Comparison of ENCODE assay signal across 13 cellular contexts in the genomic region with DNA sequence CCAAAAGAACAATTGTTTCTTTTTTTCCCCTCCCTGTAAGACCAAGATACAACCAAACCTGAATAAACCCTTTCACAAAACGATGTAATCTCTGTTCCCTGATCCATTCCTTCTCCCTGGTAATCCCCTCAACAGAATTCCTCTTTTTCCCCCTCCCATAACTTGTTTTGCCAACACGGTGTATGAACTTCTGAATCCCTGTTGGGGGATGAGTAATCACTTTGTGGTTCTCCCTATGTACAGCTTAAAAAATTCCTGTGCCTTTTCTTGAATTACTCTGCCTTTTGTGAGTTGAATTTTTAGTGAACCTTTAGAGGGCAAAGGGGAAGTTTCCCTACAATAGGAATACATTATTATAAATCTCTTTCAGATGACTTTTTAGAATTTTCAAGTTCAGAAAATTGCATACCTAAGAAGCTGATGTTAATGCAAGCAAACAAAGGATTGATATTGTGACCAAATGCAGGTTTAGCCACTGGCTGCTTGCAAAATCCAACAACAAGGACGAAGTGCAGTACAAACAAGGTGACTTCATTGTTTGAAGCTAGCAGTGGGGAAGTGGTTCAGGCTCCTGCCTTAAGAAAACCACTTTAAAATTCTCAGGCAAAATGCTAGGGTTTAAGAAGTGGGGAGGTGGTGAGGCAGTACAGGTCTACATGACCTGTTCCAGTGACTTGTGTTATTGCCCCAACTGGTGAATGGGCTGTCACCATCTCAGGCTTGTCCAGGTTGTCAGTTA. TPM values are rescaled to one million over a fixed set of nuclear protein-coding genes. Genes with fewer than 3 reads are reported as not detected.
DNase-seq lines count a peak whose midpoint lies in the region; ATAC-seq and TF ChIP-seq lines count a peak whose summit lies in the region.
"Had no signal": no experiment of that assay in that cellular context is flagged by ENCODE, and none has a peak within 500 bp of the region (broad histone marks: within the 10 kb centered on the region; RNA-seq: fewer than 3 reads in every experiment).

No MANE protein-coding gene starts in this region.

- H2BK120ac ChIP-seq in trophoblast cell (ENCODE audit: insufficient read depth, low read length, poor library complexity): peak overlapping the region; percentile 97

- H3K79me2 ChIP-seq in trophoblast cell (ENCODE audit: control insufficient read depth, insufficient read depth, low read length, poor library complexity): no peaks in the 10 kb centered on the region

- H3K27me3 ChIP-seq in SJSA1 (replicated peaks) (no peaks in the 10 kb centered on the region), trophoblast cell (ENCODE audit: insufficient read depth, low read length) (no peaks in the 10 kb centered on the region)

- H3K4ac ChIP-seq in trophoblast cell (ENCODE audit: low read depth, low read length): peak overlapping the region; percentile 89

- no peak for ATAC-seq in GM18519 (IDR thresholded peaks at IDR 0.05; ENCODE audit: low FRiP score, unreplicated experiment)
- ATAC-seq: sciatic nerve had no signal

- no peak overlapping the region for H3K4me2 ChIP-seq in trophoblast cell (ENCODE audit: low read length)

- no peak overlapping the region for H3K4me3 ChIP-seq in SJSA1
- no peak overlapping the region for H3K4me3 ChIP-seq in fibroblast of mammary gland (ENCODE audit: control insufficient read depth, low read depth, low read length)
- no peak overlapping the region for H3K4me3 ChIP-seq in trophoblast cell (ENCODE audit: low read depth, low read length)

- WGBS in trophoblast cell (ENCODE audit: extremely low coverage, insufficient coverage, insufficient read length): no CpG with 5 or more reads among the region's 3 CpGs

- intact Hi-C loops in posterior vena cava (cut with DNase I): no loop called here

- peak overlapping the region; percentile 63 for H4K12ac ChIP-seq in trophoblast cell (ENCODE audit: low read depth, low read length)

- TF ChIP-seq CTCF in fibroblast of mammary gland (conservative IDR thresholded peaks at IDR 0.05; ENCODE audit: control insufficient read depth, insufficient read depth, low read depth, low read length): no peak

- no peak overlapping the region for H3K23ac ChIP-seq in trophoblast cell (ENCODE audit: low read length)

- H3K27ac ChIP-seq in SJSA1: peak overlapping the region; percentile 76
- peak overlapping the region; percentile 92 for H3K27ac ChIP-seq in trophoblast cell (ENCODE audit: low read depth, low read length)

- peak overlapping the region; percentile 89 for H2BK5ac ChIP-seq in trophoblast cell (ENCODE audit: low read depth, low read length, poor library complexity)

- peak; percentile 33 for DNase-seq in GM03348 (ENCODE audit: low spot score)
- peak in 1 of 2 experiments; percentile 71 for DNase-seq in SJSA1 (ENCODE audit: low read depth in 1 of 2, low spot score in 2 of 2)
- peak; percentile 72 for DNase-seq in fibroblast of mammary gland (ENCODE audit: low read depth)
- no peak for DNase-seq in trophoblast cell
- DNase-seq in posterior vena cava (ENCODE audit: low spot score): no peak
- DNase-seq in SIG-M5 treated with dmso at 0.1 percent for 504 hours (lab: John Stamatoyannopoulos, UW; ENCODE audit: unreplicated experiment): no peak
- DNase-seq in activated CD4-positive, CD25-positive, alpha-beta regulatory T cell (lab: John Stamatoyannopoulos, UW): no peak
- DNase-seq: activated CD4-positive, alpha-beta T cell treated with anti-CD3 and anti-CD28 coated beads for 48 hours; cerebellar nuclear complex; Karpas-422; NCI-H2107 had no signal

- H2AFZ ChIP-seq in trophoblast cell (ENCODE audit: insufficient read depth, low read length, poor library complexity): peak overlapping the region; percentile 17

- peak overlapping the region; percentile 80 for H3K18ac ChIP-seq in trophoblast cell (ENCODE audit: low read length)

- peak overlapping the region; percentile 81 for H4K8ac ChIP-seq in trophoblast cell (ENCODE audit: low read depth, low read length)

- H3K9me3 ChIP-seq in SJSA1 (replicated peaks) (no peaks in the 10 kb centered on the region), trophoblast cell (ENCODE audit: insufficient read depth, low read depth, low read length) (no peaks in the 10 kb centered on the region)

- peaks cover 43% of the 10 kb centered on the region for H3K4me1 ChIP-seq in SJSA1 (replicated peaks)
- H3K4me1 ChIP-seq in trophoblast cell (ENCODE audit: control insufficient read depth in 1 of 2, insufficient read depth in 2 of 2, low read length in 2 of 2): peaks cover 4 to 10% of the 10 kb centered on the region in 2 experiments

- H2BK12ac ChIP-seq in trophoblast cell (ENCODE audit: low read length): peak overlapping the region; percentile 99

- peak overlapping the region; percentile 81 for H3K14ac ChIP-seq in trophoblast cell (ENCODE audit: low read length)

- peaks cover 28% of the 10 kb centered on the region for H3K79me1 ChIP-seq in trophoblast cell (ENCODE audit: low read length)

- H2AK5ac ChIP-seq in trophoblast cell (ENCODE audit: low read length): peak overlapping the region; percentile 96

- peak overlapping the region; percentile 93 for H4K91ac ChIP-seq in trophoblast cell (ENCODE audit: low read depth, low read length)

- no peak overlapping the region for H3K9ac ChIP-seq in trophoblast cell (ENCODE audit: low read length)

- H3K36me3 ChIP-seq in SJSA1 (no peaks in the 10 kb centered on the region), trophoblast cell (ENCODE audit: control insufficient read depth in 1 of 2, insufficient read depth in 2 of 2, low read length in 2 of 2) (no peaks in the 10 kb centered on the region)

RNA-seq across cellular contexts. Expression of gene EPSTI1, which starts 15.0 kb away (rescaled TPM):
- 10.2 and 21.3 TPM in 2 replicates for total RNA-seq in SJSA1 (2014; rRNA removed; shearing (Covaris generic))
- 20.9 and 23.0 TPM in 2 replicates for polyA plus RNA-seq in trophoblast cell (2013)
- total RNA-seq in posterior vena cava: 10 to 100 TPM in 1 of 2 donors, 1 to 10 TPM in 1; 8.3 to 10.4 TPM

RNA-seq across cellular contexts. Expression of gene DNAJC15, which starts 16.3 kb away (rescaled TPM):
- 20.7 and 25.2 TPM in 2 replicates for total RNA-seq in SJSA1 (2014; rRNA removed; shearing (Covaris generic))
- polyA plus RNA-seq in trophoblast cell (2013): 13.2 and 13.3 TPM in 2 replicates
- 10 to 100 TPM; 10.8 to 17.0 TPM for total RNA-seq in posterior vena cava

Comparison
In these comparisons a context has a peak if more than half of its experiments do, and no peak if none do; other contexts are left out.
1. DNase-seq: peak in GM03348 (single experiment) and fibroblast of mammary gland (single experiment); none in trophoblast cell (0 of 2), posterior vena cava (single experiment), SIG-M5 treated with dmso at 0.1 percent for 504 hours (single experiment) and activated CD4-positive, CD25-positive, alpha-beta regulatory T cell (0 of 4).